Comparison of ENCODE assay signal across 1 cellular context in genomic region chr2:3483986-3484960, GRCh38.
TF ChIP-seq lines count a peak whose summit lies in the region.

No MANE protein-coding gene starts in this region.

TF ChIP-seq in SK-N-SH treated with all-trans-retinoic acid at 6 μM for 48 hours, 23 proteins besides CTCF, POLR2A, EP300 and RAD21 (continued from another document):
- TF ChIP-seq TSHZ2 (CRISPR knock-in tag; IDR thresholded peaks at IDR 0.05): no peak
- TF ChIP-seq CSRNP3 (CRISPR knock-in tag; IDR thresholded peaks at IDR 0.05): no peak
- TF ChIP-seq ISL1 (CRISPR knock-in tag; IDR thresholded peaks at IDR 0.05): no peak
- no peak for TF ChIP-seq ZNF8 (CRISPR knock-in tag; IDR thresholded peaks at IDR 0.05)
- no peak for TF ChIP-seq ZFP30 (CRISPR knock-in tag; IDR thresholded peaks at IDR 0.05)
- no peak for TF ChIP-seq TOX (CRISPR knock-in tag; IDR thresholded peaks at IDR 0.05; ENCODE audit: borderline replicate concordance)
- no peak for TF ChIP-seq ZC3H10 (CRISPR knock-in tag; IDR thresholded peaks at IDR 0.05)
- no peak for TF ChIP-seq PATZ1 (CRISPR knock-in tag; IDR thresholded peaks at IDR 0.05; ENCODE audit: borderline replicate concordance)
- no peak for TF ChIP-seq RARB (CRISPR knock-in tag; IDR thresholded peaks at IDR 0.05)
- no peak for TF ChIP-seq ARNTL (CRISPR knock-in tag; IDR thresholded peaks at IDR 0.05; ENCODE audit: borderline replicate concordance, low read depth)
- no peak for TF ChIP-seq ESRRG (CRISPR knock-in tag; IDR thresholded peaks at IDR 0.05)
- TF ChIP-seq TCF4 (CRISPR knock-in tag; IDR thresholded peaks at IDR 0.05; ENCODE audit: borderline replicate concordance): no peak
